Comparison of ENCODE assay signal across 14 cellular contexts in genomic region chr6:23650676-23651075, GRCh38.
DNase-seq lines count a peak whose midpoint lies in the region; ATAC-seq and TF ChIP-seq lines count a peak whose summit lies in the region.
"Had no signal": no experiment of that assay in that cellular context is flagged by ENCODE, and none has a peak within 500 bp of the region (broad histone marks: within the 10 kb centered on the region; RNA-seq: fewer than 3 reads in every experiment).

No MANE protein-coding gene starts in this region.

- DNase-seq in SK-MEL-5 (ENCODE audit: low read depth, low spot score) (peak; percentile 100), globus pallidus (ENCODE audit: low spot score) (peak; percentile 87), neuronal stem cell (ENCODE audit: low spot score) (peak; percentile 37), thyroid gland (peak; percentile 4 to 16), kidney glomerular epithelial cell (lab: John Stamatoyannopoulos, UW) (no peak), left lung (no peak), glomerular visceral epithelial cell (ENCODE audit: extremely low spot score) (no peak)
- DNase-seq: activated naive CD4-positive, alpha-beta T cell treated with Interleukin-2 at 50 U/mL for 16 hours; DMS79; gastrocnemius medialis; NCI-H446 treated with DMSO at 0.1 percent for 48 hours; stimulated activated naive CD8-positive, alpha-beta T cell treated with anti-CD3 and anti-CD28 coated beads, Interleukin-15, amount 100 ng/mL, for 72 hours had no signal

- peaks cover 6 to 12% of the 10 kb centered on the region in 2 donors for H3K4me1 ChIP-seq in neuronal stem cell (ENCODE audit: control insufficient read depth in 2 of 2, insufficient read depth in 1 of 2, low read depth in 1 of 2, low read length in 2 of 2)
- peaks cover 0 to 4% of the 10 kb centered on the region in 2 donors for H3K4me1 ChIP-seq in thyroid gland
- no peaks in the 10 kb centered on the region for H3K4me1 ChIP-seq in left lung
- H3K4me1 ChIP-seq: gastrocnemius medialis had no signal

- TF ChIP-seq CTCF in thyroid gland (IDR thresholded peaks at IDR 0.05) (no peak), left lung (IDR thresholded peaks at IDR 0.05) (no peak)

- no peak overlapping the region for H3K4ac ChIP-seq in neuronal stem cell (ENCODE audit: low read length)

- H3K4me2 ChIP-seq in neuronal stem cell (ENCODE audit: insufficient read depth, low read length, poor library complexity, severe bottlenecking): no peak overlapping the region

- no peak overlapping the region for H2BK12ac ChIP-seq in neuronal stem cell (ENCODE audit: low read length)

- H2BK120ac ChIP-seq in neuronal stem cell (ENCODE audit: low read depth, low read length): no peak overlapping the region

- H2AK5ac ChIP-seq in neuronal stem cell (ENCODE audit: low read depth, low read length): no peak overlapping the region

- no peak overlapping the region for H3K9ac ChIP-seq in neuronal stem cell (ENCODE audit: low read depth, low read length, poor library complexity)

- H3K18ac ChIP-seq in neuronal stem cell (ENCODE audit: low read length): no peak overlapping the region

- no peak for ATAC-seq in left lung
- ATAC-seq: gastrocnemius medialis; Panc1; stimulated activated naive CD8-positive, alpha-beta T cell treated with anti-CD3 and anti-CD28 coated beads, Interleukin-15, amount 100 ng/mL, for 72 hours had no signal

- H3K79me1 ChIP-seq in neuronal stem cell (ENCODE audit: low read depth, low read length): no peaks in the 10 kb centered on the region

- no CpG with 5 or more reads among the region's 5 CpGs for WGBS in neuronal stem cell (ENCODE audit: extremely low coverage in 2 of 2, insufficient read length in 2 of 2, insufficient replicate concordance in 1 of 2), 2 donors
- WGBS in thyroid gland, 2 donors: 28 to 53% methylated on average over 4 to 5 of the region's 5 CpGs

- H3K27me3 ChIP-seq in neuronal stem cell (ENCODE audit: control insufficient read depth in 3 of 3, insufficient read depth in 3 of 3, low read depth in 1 of 3, low read length in 3 of 3) (no peaks in the 10 kb centered on the region), thyroid gland (no peaks in the 10 kb centered on the region), left lung (no peaks in the 10 kb centered on the region)
- H3K27me3 ChIP-seq: gastrocnemius medialis had no signal

- no peak for TF ChIP-seq POLR2A in thyroid gland (IDR thresholded peaks at IDR 0.05)

- H2BK15ac ChIP-seq in neuronal stem cell (ENCODE audit: low read length): no peak overlapping the region

- H3K4me3 ChIP-seq in neuronal stem cell (ENCODE audit: low read length in 2 of 2) (no peak overlapping the region), thyroid gland (replicated peaks in 1 of 3) (no peak overlapping the region), left lung (no peak overlapping the region)
- H3K4me3 ChIP-seq: gastrocnemius medialis, skin epidermis had no signal

- no peak overlapping the region for H2BK5ac ChIP-seq in neuronal stem cell (ENCODE audit: low read length)

- H3K9me3 ChIP-seq in neuronal stem cell (replicated peaks in 1 of 2; ENCODE audit: control insufficient read depth in 2 of 2, insufficient read depth in 1 of 2, low read depth in 1 of 2, low read length in 2 of 2) (no peaks in the 10 kb centered on the region), thyroid gland (no peaks in the 10 kb centered on the region), left lung (no peaks in the 10 kb centered on the region)
- H3K9me3 ChIP-seq: gastrocnemius medialis had no signal

- H2AFZ ChIP-seq in neuronal stem cell (ENCODE audit: low read length): peak overlapping the region; percentile 75

- no peak overlapping the region for H3K23ac ChIP-seq in neuronal stem cell (ENCODE audit: low read depth, low read length, poor library complexity)

- no peaks in the 10 kb centered on the region for H3K36me3 ChIP-seq in neuronal stem cell (replicated peaks in 1 of 2; ENCODE audit: control insufficient read depth in 2 of 2, insufficient read depth in 2 of 2, low read length in 2 of 2)
- no peaks in the 10 kb centered on the region for H3K36me3 ChIP-seq in thyroid gland
- no peaks in the 10 kb centered on the region for H3K36me3 ChIP-seq in left lung
- H3K36me3 ChIP-seq: gastrocnemius medialis had no signal

- no peak overlapping the region for H3K14ac ChIP-seq in neuronal stem cell (ENCODE audit: low read length)

- no peak overlapping the region for H4K91ac ChIP-seq in neuronal stem cell (ENCODE audit: low read depth, low read length, poor library complexity)

- in situ Hi-C loops in SK-MEL-5 (cut with HindIII; ENCODE audit: low pct_unique_long_range_greater_than_20kb, low sequenced_read_pairs): no loop called here

- intact Hi-C loops in thyroid gland (cut with DNase I) (no loop called here), left lung (cut with DNase I) (no loop called here)

- H3K27ac ChIP-seq in neuronal stem cell (replicated peaks; ENCODE audit: low read length) (peak overlapping the region; percentile 15), thyroid gland (no peak overlapping the region), left lung (no peak overlapping the region)
- H3K27ac ChIP-seq: gastrocnemius medialis had no signal

- H4K8ac ChIP-seq in neuronal stem cell (ENCODE audit: low read depth, low read length): no peak overlapping the region

Comparison
In these comparisons a context has a peak if more than half of its experiments do, and no peak if none do; other contexts are left out.
1. DNase-seq: peak in SK-MEL-5 (single experiment), globus pallidus (single experiment), neuronal stem cell (single experiment) and thyroid gland (2 of 2); none in kidney glomerular epithelial cell (single experiment), left lung (0 of 2) and glomerular visceral epithelial cell (single experiment).